Comparison of ENCODE assay signal across 1 cellular context in the genomic region with DNA sequence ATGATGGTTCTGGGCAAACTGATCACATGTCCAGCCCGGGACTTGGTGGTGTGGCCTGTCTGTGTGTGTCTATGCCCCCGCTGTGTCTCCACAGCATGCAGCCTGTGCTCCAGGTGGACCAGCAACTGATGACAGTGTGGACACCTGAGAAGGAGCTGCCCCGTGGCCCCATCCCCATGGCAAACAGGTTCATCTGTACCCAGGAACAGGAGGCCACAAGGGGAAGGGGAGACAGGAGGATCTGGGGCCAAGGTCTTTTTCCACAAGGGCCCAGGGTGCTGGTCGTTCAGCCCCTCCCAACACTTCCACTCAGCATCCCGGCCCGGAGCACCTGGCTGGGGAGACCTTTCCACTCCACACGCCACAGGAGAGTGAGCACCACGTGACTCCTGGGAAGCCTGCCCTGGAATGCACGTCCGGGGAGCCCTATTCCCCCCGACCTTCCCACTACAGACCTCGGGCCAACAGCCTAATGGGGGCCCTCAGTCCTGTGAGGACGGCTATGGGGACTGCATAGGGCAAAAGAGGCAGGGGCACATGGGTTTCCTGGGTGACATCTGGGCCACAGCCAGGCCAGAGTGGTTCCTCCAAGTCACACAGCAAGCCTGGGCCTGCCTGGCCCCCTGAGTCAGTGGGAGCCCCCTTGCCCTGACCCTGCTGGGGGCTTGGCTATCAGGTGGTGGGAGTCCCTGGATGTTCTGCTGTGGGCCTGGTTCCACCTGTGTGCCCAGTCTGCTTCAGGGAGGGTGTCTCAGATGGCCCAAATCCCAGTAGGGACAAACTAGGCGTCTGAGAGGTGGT.
TF ChIP-seq lines count a peak whose summit lies in the region.

No MANE protein-coding gene starts in this region.

TF ChIP-seq in K562, 482 proteins besides CTCF, POLR2A, EP300 and RAD21:
- 0 out of 2 replicates have a peak, but pooled peaks have one; percentile 18 for TF ChIP-seq USF2 (CRISPR knock-in tag; IDR thresholded peaks at IDR 0.05)
- TF ChIP-seq HNRNPUL1 (IDR thresholded peaks at IDR 0.05; ENCODE audit: low read length) = no peak
